17 cellular contexts compared by ENCODE assay signal in the genomic region with DNA sequence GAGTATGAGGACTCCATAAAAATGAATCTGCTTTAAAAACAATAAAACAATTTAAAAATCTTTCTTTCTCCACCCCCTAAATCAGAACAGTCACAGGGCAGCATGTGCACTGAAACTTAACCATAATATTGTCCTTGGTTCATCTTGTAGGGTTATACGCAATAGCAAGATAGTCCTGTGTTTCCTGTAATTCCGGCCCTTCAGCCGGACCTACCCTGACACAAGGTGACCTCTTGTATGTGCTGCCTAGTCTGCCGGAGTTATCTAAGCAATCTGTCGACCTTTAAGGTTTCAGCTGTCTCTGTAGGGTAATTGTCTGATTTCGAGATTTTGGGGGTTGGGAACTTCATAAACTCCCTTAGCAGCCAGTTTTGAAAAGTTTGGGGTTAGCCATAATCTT.
"Had no signal": no experiment of that assay in that cellular context is flagged by ENCODE, and none has a peak within 500 bp of the region (broad histone marks: within the 10 kb centered on the region; RNA-seq: fewer than 3 reads in every experiment).

No MANE protein-coding gene starts in this region.

- H2AFZ ChIP-seq: hepatocyte had no signal

- H3K27me3 Mint-ChIP-seq: progenitor cell of endocrine pancreas had no signal

- H3K36me3 ChIP-seq: upper lobe of left lung had no signal

- H3K4me1 Mint-ChIP-seq: activated CD4-positive, alpha-beta T cell treated with anti-CD3 and anti-CD28 coated beads, Interleukin-2, amount 10 ng/mL, durations not matched to agents 24 days and 14 days; activated naive CD8-positive, alpha-beta T cell treated with anti-CD3 and anti-CD28 coated beads for 36 hours; brain had no signal

- H3K36me3 Mint-ChIP-seq: activated naive CD8-positive, alpha-beta T cell treated with anti-CD3 and anti-CD28 coated beads for 36 hours; natural killer cell treated with Interleukin-12 subunit alpha and Interleukin-12 subunit beta and Interleukin-15 and Interleukin-18, amount 100 ng/mL, for 72 hours had no signal

- DNase-seq: activated CD4-positive, alpha-beta T cell treated with anti-CD3 and anti-CD28 coated beads, Interleukin-2, amount 10 ng/mL, durations not matched to agents 24 days and 14 days; activated CD4-positive, CD25-positive, alpha-beta regulatory T cell; activated CD8-positive, alpha-beta memory T cell treated with anti-CD3 and anti-CD28 coated beads, Interleukin-2, amount 50 U/mL, for 48 hours; activated naive CD8-positive, alpha-beta T cell treated with anti-CD3 and anti-CD28 coated beads for 36 hours; amygdala; central memory CD4-positive, alpha-beta T cell; effector memory CD4-positive, alpha-beta T cell; mesenchymal stem cell; nucleus accumbens; right cardiac atrium; stimulated activated naive CD8-positive, alpha-beta T cell treated with anti-CD3 and anti-CD28 coated beads, Interleukin-15, Interleukin-2, amounts not matched to agents 100 U/mL and 50 U/mL, for 24 hours; upper lobe of left lung had no signal

- H3K4me3 ChIP-seq: hepatocyte, upper lobe of left lung had no signal

- ATAC-seq: natural killer cell treated with Interleukin-12 subunit alpha and Interleukin-12 subunit beta and Interleukin-15 and Interleukin-18, amount 100 ng/mL, for 72 hours; right cardiac atrium; stimulated activated naive CD8-positive, alpha-beta T cell treated with anti-CD3 and anti-CD28 coated beads, Interleukin-15, Interleukin-2, amounts not matched to agents 100 U/mL and 50 U/mL, for 24 hours had no signal

- H3K27me3 ChIP-seq: hepatocyte, upper lobe of left lung had no signal

- H3K27ac Mint-ChIP-seq: activated CD4-positive, alpha-beta T cell treated with anti-CD3 and anti-CD28 coated beads, Interleukin-2, amount 10 ng/mL, durations not matched to agents 24 days and 14 days; activated naive CD8-positive, alpha-beta T cell treated with anti-CD3 and anti-CD28 coated beads for 36 hours; natural killer cell treated with Interleukin-12 subunit alpha and Interleukin-12 subunit beta and Interleukin-15 and Interleukin-18, amount 100 ng/mL, for 72 hours; progenitor cell of endocrine pancreas had no signal

- H3K9me3 Mint-ChIP-seq: activated CD4-positive, alpha-beta T cell treated with anti-CD3 and anti-CD28 coated beads, Interleukin-2, amount 10 ng/mL, durations not matched to agents 24 days and 14 days; activated naive CD8-positive, alpha-beta T cell treated with anti-CD3 and anti-CD28 coated beads for 36 hours; brain; natural killer cell treated with Interleukin-12 subunit alpha and Interleukin-12 subunit beta and Interleukin-15 and Interleukin-18, amount 100 ng/mL, for 72 hours had no signal

- H3K79me2 ChIP-seq: hepatocyte had no signal

- H3K27ac ChIP-seq: epithelial cell of prostate, hepatocyte had no signal

- H3K4me2 ChIP-seq: hepatocyte had no signal

- H3K4me3 Mint-ChIP-seq: activated CD4-positive, alpha-beta T cell treated with anti-CD3 and anti-CD28 coated beads, Interleukin-2, amount 10 ng/mL, durations not matched to agents 24 days and 14 days; activated naive CD8-positive, alpha-beta T cell treated with anti-CD3 and anti-CD28 coated beads for 36 hours; brain; natural killer cell treated with Interleukin-12 subunit alpha and Interleukin-12 subunit beta and Interleukin-15 and Interleukin-18, amount 100 ng/mL, for 72 hours had no signal

- H3K9me3 ChIP-seq: upper lobe of left lung had no signal
